Comparison of ENCODE assay signal across 38 cellular contexts in the genomic region with DNA sequence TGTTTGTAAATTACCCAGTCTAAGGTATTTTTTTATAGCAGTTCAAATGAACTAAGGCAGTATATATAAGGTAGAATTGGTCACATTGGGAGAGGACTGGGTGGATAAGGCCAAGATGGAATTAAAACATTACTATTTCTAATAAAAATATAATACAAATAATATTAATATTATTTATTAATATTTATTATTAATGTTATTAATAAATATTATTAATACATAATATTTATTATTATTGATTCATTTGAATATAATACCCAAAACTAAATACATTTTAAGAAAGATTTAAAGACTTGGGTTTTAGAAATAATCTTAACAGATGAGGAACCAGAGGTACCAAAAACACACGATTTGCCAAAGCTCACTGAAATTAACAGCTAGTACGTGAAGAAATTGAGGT. TPM values are rescaled to one million over a fixed set of nuclear protein-coding genes. Genes with fewer than 3 reads are reported as not detected.
"Had no signal": no experiment of that assay in that cellular context is flagged by ENCODE, and none has a peak within 500 bp of the region (broad histone marks: within the 10 kb centered on the region; RNA-seq: fewer than 3 reads in every experiment).

No MANE protein-coding gene starts in this region.

- H3K4me3 Mint-ChIP-seq: activated B cell treated with CpG ODN at 0.5 μM for 24 hours; activated CD4-positive, alpha-beta memory T cell treated with anti-CD3 and anti-CD28 coated beads for 36 hours; activated CD4-positive, alpha-beta T cell treated with anti-CD3 and anti-CD28 coated beads, Interleukin-2, amount 10 ng/mL, durations not matched to agents 24 days and 14 days; activated CD8-positive, alpha-beta T cell treated with anti-CD3 and anti-CD28 coated beads for 36 hours; activated naive CD4-positive, alpha-beta T cell treated with anti-CD3 and anti-CD28 coated beads, Interleukin-2, amount 10 ng/mL, durations not matched to agents 7 days and 5 days; activated naive CD4-positive, alpha-beta T cell treated with anti-CD3 and anti-CD28 coated beads, Interleukin-2, amount 50 U/mL, for 24 hours; activated naive CD8-positive, alpha-beta T cell; activated naive CD8-positive, alpha-beta T cell treated with anti-CD3 and anti-CD28 coated beads, Interleukin-2, amount 10 ng/mL, durations not matched to agents 7 days and 5 days; activated naive CD8-positive, alpha-beta T cell treated with anti-CD3 and anti-CD28 coated beads, Interleukin-2, amount 50 U/mL, for 24 hours; activated T-cell treated with anti-CD3 and anti-CD28 coated beads, Interleukin-2, amount 50 U/mL, for 4 hours; activated T-cell treated with anti-CD3 and anti-CD28 coated beads, Interleukin-2, amount 50 U/mL, for 72 hours; activated T-helper 1 cell treated with anti-CD3 and anti-CD28 coated beads, Interleukin-12 subunit alpha, Interleukin-12 subunit beta, Interleukin-2, Interleukin-4 antibody, amounts not matched to agents 30 ng/mL and 10 ng/mL and 1 ng/mL, durations not matched to agents 14 hours and 24 hours and 36 hours; activated T-helper 17 cell treated with anti-CD3 and anti-CD28 coated beads, Interleukin-2, amount 50 U/mL, for 72 hours; brain; central memory CD8-positive, alpha-beta T cell; T-helper 1 cell treated with Interleukin-12 subunit alpha and Interleukin-12 subunit beta and Interleukin-4 antibody, amounts not matched to agents 30 μg/mL and 1 μg/mL, for 36 hours; T-helper 2 cell treated with Interferon-gamma antibody and Interleukin-4, amounts not matched to agents 5 μg/mL and 100 μg/mL, for 36 hours had no signal

- H3K27ac Mint-ChIP-seq: activated B cell treated with CpG ODN at 0.5 μM for 24 hours; activated CD4-positive, alpha-beta memory T cell treated with anti-CD3 and anti-CD28 coated beads for 36 hours; activated CD4-positive, alpha-beta T cell treated with anti-CD3 and anti-CD28 coated beads, Interleukin-2, amount 10 ng/mL, durations not matched to agents 24 days and 14 days; activated CD8-positive, alpha-beta T cell treated with anti-CD3 and anti-CD28 coated beads for 36 hours; activated naive CD4-positive, alpha-beta T cell treated with anti-CD3 and anti-CD28 coated beads, Interleukin-2, amount 10 ng/mL, durations not matched to agents 7 days and 5 days; activated naive CD4-positive, alpha-beta T cell treated with anti-CD3 and anti-CD28 coated beads, Interleukin-2, amount 50 U/mL, for 24 hours; activated naive CD8-positive, alpha-beta T cell; activated naive CD8-positive, alpha-beta T cell treated with anti-CD3 and anti-CD28 coated beads, Interleukin-2, amount 10 ng/mL, durations not matched to agents 7 days and 5 days; activated naive CD8-positive, alpha-beta T cell treated with anti-CD3 and anti-CD28 coated beads, Interleukin-2, amount 50 U/mL, for 24 hours; activated T-cell treated with anti-CD3 and anti-CD28 coated beads, Interleukin-2, amount 50 U/mL, for 72 hours; activated T-helper 1 cell treated with anti-CD3 and anti-CD28 coated beads, Interleukin-12 subunit alpha, Interleukin-12 subunit beta, Interleukin-2, Interleukin-4 antibody, amounts not matched to agents 30 ng/mL and 10 ng/mL and 1 ng/mL, durations not matched to agents 14 hours and 24 hours and 36 hours; activated T-helper 17 cell treated with anti-CD3 and anti-CD28 coated beads, Interleukin-2, amount 50 U/mL, for 72 hours; brain; T-helper 1 cell treated with Interleukin-12 subunit alpha and Interleukin-12 subunit beta and Interleukin-4 antibody, amounts not matched to agents 30 μg/mL and 1 μg/mL, for 36 hours; T-helper 2 cell treated with Interferon-gamma antibody and Interleukin-4, amounts not matched to agents 5 μg/mL and 100 μg/mL, for 36 hours had no signal

- H3K4me1 Mint-ChIP-seq: activated B cell treated with CpG ODN at 0.5 μM for 24 hours; activated CD4-positive, alpha-beta T cell treated with anti-CD3 and anti-CD28 coated beads, Interleukin-2, amount 10 ng/mL, durations not matched to agents 24 days and 14 days; activated naive CD4-positive, alpha-beta T cell treated with anti-CD3 and anti-CD28 coated beads, Interleukin-2, amount 10 ng/mL, durations not matched to agents 7 days and 5 days; activated naive CD4-positive, alpha-beta T cell treated with anti-CD3 and anti-CD28 coated beads, Interleukin-2, amount 50 U/mL, for 24 hours; activated naive CD8-positive, alpha-beta T cell treated with anti-CD3 and anti-CD28 coated beads, Interleukin-2, amount 10 ng/mL, durations not matched to agents 7 days and 5 days; activated naive CD8-positive, alpha-beta T cell treated with anti-CD3 and anti-CD28 coated beads, Interleukin-2, amount 50 U/mL, for 24 hours; activated T-helper 17 cell treated with anti-CD3 and anti-CD28 coated beads, Interleukin-2, amount 50 U/mL, for 72 hours; brain; central memory CD8-positive, alpha-beta T cell had no signal

- H3K9me3 Mint-ChIP-seq: activated CD4-positive, alpha-beta T cell treated with anti-CD3 and anti-CD28 coated beads, Interleukin-2, amount 10 ng/mL, durations not matched to agents 24 days and 14 days; activated naive CD8-positive, alpha-beta T cell treated with anti-CD3 and anti-CD28 coated beads, Interleukin-2, amount 10 ng/mL, durations not matched to agents 7 days and 5 days; activated T-cell treated with anti-CD3 and anti-CD28 coated beads, Interleukin-2, amount 50 U/mL, for 4 hours; activated T-helper 1 cell treated with anti-CD3 and anti-CD28 coated beads, Interleukin-12 subunit alpha, Interleukin-12 subunit beta, Interleukin-2, Interleukin-4 antibody, amounts not matched to agents 30 ng/mL and 10 ng/mL and 1 ng/mL, durations not matched to agents 14 hours and 24 hours and 36 hours; T-helper 2 cell treated with Interferon-gamma antibody and Interleukin-4, amounts not matched to agents 5 μg/mL and 100 μg/mL, for 36 hours had no signal

- H3K27me3 ChIP-seq: ascending aorta, cardiac muscle cell had no signal

- H3K4me3 ChIP-seq: ascending aorta, cardiac muscle cell had no signal

- H3K27ac ChIP-seq: ascending aorta, cardiac muscle cell, WERI-Rb-1 had no signal

- H3K27me3 Mint-ChIP-seq: activated B cell treated with CpG ODN at 0.5 μM for 24 hours; activated CD4-positive, alpha-beta T cell treated with anti-CD3 and anti-CD28 coated beads, Interleukin-2, amount 10 ng/mL, durations not matched to agents 24 days and 14 days; activated CD8-positive, alpha-beta T cell treated with anti-CD3 and anti-CD28 coated beads for 36 hours; activated naive CD4-positive, alpha-beta T cell treated with anti-CD3 and anti-CD28 coated beads, Interleukin-2, amount 10 ng/mL, durations not matched to agents 7 days and 5 days; activated naive CD8-positive, alpha-beta T cell; activated T-helper 17 cell treated with anti-CD3 and anti-CD28 coated beads, Interleukin-2, amount 50 U/mL, for 72 hours; brain; central memory CD8-positive, alpha-beta T cell had no signal

- H3K9me3 ChIP-seq: ascending aorta had no signal

- H3K36me3 Mint-ChIP-seq: activated CD4-positive, alpha-beta memory T cell treated with anti-CD3 and anti-CD28 coated beads for 36 hours; activated naive CD4-positive, alpha-beta T cell treated with anti-CD3 and anti-CD28 coated beads, Interleukin-2, amount 10 ng/mL, durations not matched to agents 7 days and 5 days; activated naive CD4-positive, alpha-beta T cell treated with anti-CD3 and anti-CD28 coated beads, Interleukin-2, amount 50 U/mL, for 24 hours; activated naive CD8-positive, alpha-beta T cell; activated naive CD8-positive, alpha-beta T cell treated with anti-CD3 and anti-CD28 coated beads, Interleukin-2, amount 10 ng/mL, durations not matched to agents 7 days and 5 days; brain had no signal

- FAIRE-seq: bronchial epithelial cell had no signal

- ATAC-seq: activated CD8-positive, alpha-beta T cell treated with anti-CD3 and anti-CD28 coated beads for 36 hours; activated naive CD8-positive, alpha-beta T cell treated with anti-CD3 and anti-CD28 coated beads, Interleukin-2, amount 50 U/mL, for 24 hours; activated T-cell treated with anti-CD3 and anti-CD28 coated beads, Interleukin-2, amount 50 U/mL, for 4 hours; activated T-cell treated with anti-CD3 and anti-CD28 coated beads, Interleukin-2, amount 50 U/mL, for 72 hours; activated T-helper 17 cell treated with anti-CD3 and anti-CD28 coated beads, Interleukin-2, amount 50 U/mL, for 72 hours had no signal

- H3K36me3 ChIP-seq: ascending aorta, cardiac muscle cell, WERI-Rb-1 had no signal

- H3K4me1 ChIP-seq: ascending aorta had no signal

- DNase-seq: activated B cell treated with CpG ODN at 0.5 μM for 24 hours; activated CD4-positive, alpha-beta memory T cell treated with anti-CD3 and anti-CD28 coated beads for 36 hours; activated CD4-positive, alpha-beta T cell treated with anti-CD3 and anti-CD28 coated beads for 4 hours; activated CD4-positive, alpha-beta T cell treated with anti-CD3 and anti-CD28 coated beads, Interleukin-2, amount 50 U/mL, for 1 hour; activated CD4-positive, alpha-beta T cell treated with anti-CD3 and anti-CD28 coated beads, Interleukin-2, amount 50 U/mL, for 4 hours; activated CD4-positive, CD25-positive, alpha-beta regulatory T cell treated with anti-CD3 and anti-CD28 coated beads, Interleukin-2, amount 50 U/mL, for 72 hours; activated CD8-positive, alpha-beta memory T cell treated with anti-CD3 and anti-CD28 coated beads, Interleukin-2, amount 50 U/mL, for 48 hours; activated CD8-positive, alpha-beta T cell treated with anti-CD3 and anti-CD28 coated beads for 36 hours; activated effector memory CD4-positive, alpha-beta T cell treated with anti-CD3 and anti-CD28 coated beads, Interleukin-2, amount 50 U/mL, for 16 hours; activated naive CD4-positive, alpha-beta T cell treated with anti-CD3 and anti-CD28 coated beads, Interleukin-2, amount 10 ng/mL, durations not matched to agents 7 days and 5 days; activated naive CD4-positive, alpha-beta T cell treated with Interleukin-2 at 50 U/mL for 16 hours; activated naive CD8-positive, alpha-beta T cell treated with anti-CD3 and anti-CD28 coated beads, Interleukin-2, amount 10 ng/mL, durations not matched to agents 7 days and 5 days; activated naive CD8-positive, alpha-beta T cell treated with anti-CD3 and anti-CD28 coated beads, Interleukin-2, amount 50 U/mL, for 24 hours; activated T-cell treated with anti-CD3 and anti-CD28 coated beads, Interleukin-2, amount 50 U/mL, for 4 hours; activated T-cell treated with anti-CD3 and anti-CD28 coated beads, Interleukin-2, amount 50 U/mL, for 72 hours; amygdala; anterior cingulate cortex; caudate nucleus; cerebellar nuclear complex; T-helper 1 cell; T-helper 2 cell; T-helper 9 cell; WERI-Rb-1 had no signal

RNA-seq across cellular contexts. Expression of a gene that starts 30.5 kb away (rescaled TPM):
- total RNA-seq: activated B cell treated with CpG ODN at 0.5 μM for 24 hours; activated CD4-positive, alpha-beta memory T cell treated with anti-CD3 and anti-CD28 coated beads for 36 hours; activated CD4-positive, alpha-beta T cell treated with anti-CD3 and anti-CD28 coated beads, Interleukin-2, amount 10 ng/mL, durations not matched to agents 24 days and 14 days; activated CD8-positive, alpha-beta memory T cell treated with anti-CD3 and anti-CD28 coated beads for 36 hours; activated CD8-positive, alpha-beta T cell treated with anti-CD3 and anti-CD28 coated beads for 36 hours; activated naive CD8-positive, alpha-beta T cell treated with anti-CD3 and anti-CD28 coated beads, Interleukin-2, amount 10 ng/mL, durations not matched to agents 7 days and 5 days; activated T-cell treated with anti-CD3 and anti-CD28 coated beads, Interleukin-2, amount 50 U/mL, for 4 hours; activated T-cell treated with anti-CD3 and anti-CD28 coated beads, Interleukin-2, amount 50 U/mL, for 72 hours; activated T-helper 1 cell treated with anti-CD3 and anti-CD28 coated beads, Interleukin-12 subunit alpha, Interleukin-12 subunit beta, Interleukin-2, Interleukin-4 antibody, amounts not matched to agents 30 ng/mL and 10 ng/mL and 1 ng/mL, durations not matched to agents 14 hours and 24 hours and 36 hours; activated T-helper 17 cell treated with anti-CD3 and anti-CD28 coated beads, Interleukin-2, amount 50 U/mL, for 72 hours; ascending aorta; bronchial epithelial cell; cardiac muscle cell; chondrocyte had no signal
- polyA plus RNA-seq: adipose tissue, cardiac muscle cell had no signal
